Comparison of ENCODE assay signal across 1 cellular context in genomic region chr11:12397953-12398352, GRCh38.
TF ChIP-seq lines count a peak whose summit lies in the region.

No MANE protein-coding gene starts in this region.

TF ChIP-seq in HEK293, 187 proteins besides CTCF, POLR2A, EP300 and RAD21 (continued from another document):
- TF ChIP-seq ZEB2 (tag by site-specific recombination; IDR thresholded peaks at IDR 0.05) (0 out of 2 replicates have a peak, but pooled peaks have one; percentile 34), ZNF239 (tag by site-specific recombination; IDR thresholded peaks at IDR 0.05) (no peak), TCF7L2 (IDR thresholded peaks at IDR 0.05; ENCODE audit: borderline replicate concordance, low read depth, low read length) (no peak), ZXDB (tag by site-specific recombination; IDR thresholded peaks at IDR 0.05) (peak; percentile 68)
